1 cellular context compared by ENCODE assay signal in the genomic region with DNA sequence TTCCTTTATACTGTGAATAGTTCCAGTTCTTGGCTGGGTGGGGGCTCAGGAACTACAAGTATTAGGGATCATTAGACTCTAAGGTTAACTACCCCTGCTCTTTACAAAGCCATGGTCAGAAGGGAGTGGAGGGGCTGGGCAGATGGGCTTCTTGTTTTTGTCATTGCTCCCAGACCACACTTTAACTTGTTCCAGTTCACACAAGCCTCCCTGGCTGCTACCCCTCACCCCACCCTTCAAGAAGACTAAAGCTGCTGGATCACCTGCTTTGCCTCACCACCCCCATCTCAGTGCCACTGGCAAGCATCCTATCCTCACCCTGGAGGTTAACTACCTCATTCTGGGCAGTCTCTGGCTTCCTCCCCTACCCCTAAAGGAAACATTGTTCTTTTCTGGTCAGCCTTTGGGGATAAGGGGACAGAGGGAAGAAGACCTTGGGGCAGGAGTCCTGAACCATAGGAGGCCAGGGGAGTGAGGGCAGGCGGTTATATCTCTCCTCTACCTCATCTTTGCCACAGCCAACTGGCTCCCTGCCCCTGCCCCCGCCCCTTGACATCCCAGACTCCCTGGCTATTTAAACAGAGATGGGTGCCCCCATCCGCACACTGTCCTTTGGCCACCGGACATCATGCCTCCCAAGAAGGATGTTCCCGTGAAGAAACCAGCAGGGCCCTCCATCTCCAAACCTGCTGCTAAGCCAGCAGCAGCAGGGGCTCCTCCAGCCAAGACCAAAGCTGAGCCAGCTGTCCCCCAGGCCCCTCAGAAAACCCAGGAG.
TF ChIP-seq lines count a peak whose summit lies in the region.

No MANE protein-coding gene starts in this region.

TF ChIP-seq in WTC11, 78 proteins besides CTCF, POLR2A, EP300 and RAD21 (continued from another document):
- TF ChIP-seq, protein P1, sequence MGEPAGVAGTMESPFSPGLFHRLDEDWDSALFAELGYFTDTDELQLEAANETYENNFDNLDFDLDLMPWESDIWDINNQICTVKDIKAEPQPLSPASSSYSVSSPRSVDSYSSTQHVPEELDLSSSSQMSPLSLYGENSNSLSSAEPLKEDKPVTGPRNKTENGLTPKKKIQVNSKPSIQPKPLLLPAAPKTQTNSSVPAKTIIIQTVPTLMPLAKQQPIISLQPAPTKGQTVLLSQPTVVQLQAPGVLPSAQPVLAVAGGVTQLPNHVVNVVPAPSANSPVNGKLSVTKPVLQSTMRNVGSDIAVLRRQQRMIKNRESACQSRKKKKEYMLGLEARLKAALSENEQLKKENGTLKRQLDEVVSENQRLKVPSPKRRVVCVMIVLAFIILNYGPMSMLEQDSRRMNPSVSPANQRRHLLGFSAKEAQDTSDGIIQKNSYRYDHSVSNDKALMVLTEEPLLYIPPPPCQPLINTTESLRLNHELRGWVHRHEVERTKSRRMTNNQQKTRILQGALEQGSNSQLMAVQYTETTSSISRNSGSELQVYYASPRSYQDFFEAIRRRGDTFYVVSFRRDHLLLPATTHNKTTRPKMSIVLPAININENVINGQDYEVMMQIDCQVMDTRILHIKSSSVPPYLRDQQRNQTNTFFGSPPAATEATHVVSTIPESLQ (CRISPR knock-in tag; IDR thresholded peaks at IDR 0.05): no peak
- TF ChIP-seq JUN (CRISPR knock-in tag; IDR thresholded peaks at IDR 0.05) (no peak), RELA (CRISPR knock-in tag; IDR thresholded peaks at IDR 0.05; ENCODE audit: borderline replicate concordance) (no peak), ESRRA (CRISPR knock-in tag; IDR thresholded peaks at IDR 0.05; ENCODE audit: borderline replicate concordance) (no peak), MYBL2 (CRISPR knock-in tag; IDR thresholded peaks at IDR 0.05) (no peak), ATF1 (CRISPR knock-in tag; IDR thresholded peaks at IDR 0.05) (no peak), JAZF1 (CRISPR knock-in tag; IDR thresholded peaks at IDR 0.05) (no peak), TCF7 (CRISPR knock-in tag; IDR thresholded peaks at IDR 0.05; ENCODE audit: low read depth) (no peak), TEAD1 (CRISPR knock-in tag; IDR thresholded peaks at IDR 0.05) (no peak), ZNF263 (CRISPR knock-in tag; IDR thresholded peaks at IDR 0.05; ENCODE audit: low read depth) (no peak), ZNF396 (CRISPR knock-in tag; IDR thresholded peaks at IDR 0.05; ENCODE audit: borderline replicate concordance) (no peak)
- TF ChIP-seq, protein P2, sequence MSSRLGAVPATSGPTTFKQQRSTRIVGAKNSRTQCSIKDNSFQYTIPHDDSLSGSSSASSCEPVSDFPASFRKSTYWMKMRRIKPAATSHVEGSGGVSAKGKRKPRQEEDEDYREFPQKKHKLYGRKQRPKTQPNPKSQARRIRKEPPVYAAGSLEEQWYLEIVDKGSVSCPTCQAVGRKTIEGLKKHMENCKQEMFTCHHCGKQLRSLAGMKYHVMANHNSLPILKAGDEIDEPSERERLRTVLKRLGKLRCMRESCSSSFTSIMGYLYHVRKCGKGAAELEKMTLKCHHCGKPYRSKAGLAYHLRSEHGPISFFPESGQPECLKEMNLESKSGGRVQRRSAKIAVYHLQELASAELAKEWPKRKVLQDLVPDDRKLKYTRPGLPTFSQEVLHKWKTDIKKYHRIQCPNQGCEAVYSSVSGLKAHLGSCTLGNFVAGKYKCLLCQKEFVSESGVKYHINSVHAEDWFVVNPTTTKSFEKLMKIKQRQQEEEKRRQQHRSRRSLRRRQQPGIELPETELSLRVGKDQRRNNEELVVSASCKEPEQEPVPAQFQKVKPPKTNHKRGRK (CRISPR knock-in tag; IDR thresholded peaks at IDR 0.05; ENCODE audit: borderline replicate concordance): no peak
- TF ChIP-seq, protein P3, sequence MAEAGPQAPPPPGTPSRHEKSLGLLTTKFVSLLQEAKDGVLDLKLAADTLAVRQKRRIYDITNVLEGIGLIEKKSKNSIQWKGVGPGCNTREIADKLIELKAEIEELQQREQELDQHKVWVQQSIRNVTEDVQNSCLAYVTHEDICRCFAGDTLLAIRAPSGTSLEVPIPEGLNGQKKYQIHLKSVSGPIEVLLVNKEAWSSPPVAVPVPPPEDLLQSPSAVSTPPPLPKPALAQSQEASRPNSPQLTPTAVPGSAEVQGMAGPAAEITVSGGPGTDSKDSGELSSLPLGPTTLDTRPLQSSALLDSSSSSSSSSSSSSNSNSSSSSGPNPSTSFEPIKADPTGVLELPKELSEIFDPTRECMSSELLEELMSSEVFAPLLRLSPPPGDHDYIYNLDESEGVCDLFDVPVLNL (CRISPR knock-in tag; IDR thresholded peaks at IDR 0.05; ENCODE audit: borderline replicate concordance, low read depth): no peak
- TF ChIP-seq, protein P4, sequence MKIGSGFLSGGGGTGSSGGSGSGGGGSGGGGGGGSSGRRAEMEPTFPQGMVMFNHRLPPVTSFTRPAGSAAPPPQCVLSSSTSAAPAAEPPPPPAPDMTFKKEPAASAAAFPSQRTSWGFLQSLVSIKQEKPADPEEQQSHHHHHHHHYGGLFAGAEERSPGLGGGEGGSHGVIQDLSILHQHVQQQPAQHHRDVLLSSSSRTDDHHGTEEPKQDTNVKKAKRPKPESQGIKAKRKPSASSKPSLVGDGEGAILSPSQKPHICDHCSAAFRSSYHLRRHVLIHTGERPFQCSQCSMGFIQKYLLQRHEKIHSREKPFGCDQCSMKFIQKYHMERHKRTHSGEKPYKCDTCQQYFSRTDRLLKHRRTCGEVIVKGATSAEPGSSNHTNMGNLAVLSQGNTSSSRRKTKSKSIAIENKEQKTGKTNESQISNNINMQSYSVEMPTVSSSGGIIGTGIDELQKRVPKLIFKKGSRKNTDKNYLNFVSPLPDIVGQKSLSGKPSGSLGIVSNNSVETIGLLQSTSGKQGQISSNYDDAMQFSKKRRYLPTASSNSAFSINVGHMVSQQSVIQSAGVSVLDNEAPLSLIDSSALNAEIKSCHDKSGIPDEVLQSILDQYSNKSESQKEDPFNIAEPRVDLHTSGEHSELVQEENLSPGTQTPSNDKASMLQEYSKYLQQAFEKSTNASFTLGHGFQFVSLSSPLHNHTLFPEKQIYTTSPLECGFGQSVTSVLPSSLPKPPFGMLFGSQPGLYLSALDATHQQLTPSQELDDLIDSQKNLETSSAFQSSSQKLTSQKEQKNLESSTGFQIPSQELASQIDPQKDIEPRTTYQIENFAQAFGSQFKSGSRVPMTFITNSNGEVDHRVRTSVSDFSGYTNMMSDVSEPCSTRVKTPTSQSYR (CRISPR knock-in tag; IDR thresholded peaks at IDR 0.05): no peak
- TF ChIP-seq, protein P5, sequence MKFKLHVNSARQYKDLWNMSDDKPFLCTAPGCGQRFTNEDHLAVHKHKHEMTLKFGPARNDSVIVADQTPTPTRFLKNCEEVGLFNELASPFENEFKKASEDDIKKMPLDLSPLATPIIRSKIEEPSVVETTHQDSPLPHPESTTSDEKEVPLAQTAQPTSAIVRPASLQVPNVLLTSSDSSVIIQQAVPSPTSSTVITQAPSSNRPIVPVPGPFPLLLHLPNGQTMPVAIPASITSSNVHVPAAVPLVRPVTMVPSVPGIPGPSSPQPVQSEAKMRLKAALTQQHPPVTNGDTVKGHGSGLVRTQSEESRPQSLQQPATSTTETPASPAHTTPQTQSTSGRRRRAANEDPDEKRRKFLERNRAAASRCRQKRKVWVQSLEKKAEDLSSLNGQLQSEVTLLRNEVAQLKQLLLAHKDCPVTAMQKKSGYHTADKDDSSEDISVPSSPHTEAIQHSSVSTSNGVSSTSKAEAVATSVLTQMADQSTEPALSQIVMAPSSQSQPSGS (CRISPR knock-in tag; IDR thresholded peaks at IDR 0.05; ENCODE audit: borderline replicate concordance, low read depth): no peak
- TF ChIP-seq, protein P6, sequence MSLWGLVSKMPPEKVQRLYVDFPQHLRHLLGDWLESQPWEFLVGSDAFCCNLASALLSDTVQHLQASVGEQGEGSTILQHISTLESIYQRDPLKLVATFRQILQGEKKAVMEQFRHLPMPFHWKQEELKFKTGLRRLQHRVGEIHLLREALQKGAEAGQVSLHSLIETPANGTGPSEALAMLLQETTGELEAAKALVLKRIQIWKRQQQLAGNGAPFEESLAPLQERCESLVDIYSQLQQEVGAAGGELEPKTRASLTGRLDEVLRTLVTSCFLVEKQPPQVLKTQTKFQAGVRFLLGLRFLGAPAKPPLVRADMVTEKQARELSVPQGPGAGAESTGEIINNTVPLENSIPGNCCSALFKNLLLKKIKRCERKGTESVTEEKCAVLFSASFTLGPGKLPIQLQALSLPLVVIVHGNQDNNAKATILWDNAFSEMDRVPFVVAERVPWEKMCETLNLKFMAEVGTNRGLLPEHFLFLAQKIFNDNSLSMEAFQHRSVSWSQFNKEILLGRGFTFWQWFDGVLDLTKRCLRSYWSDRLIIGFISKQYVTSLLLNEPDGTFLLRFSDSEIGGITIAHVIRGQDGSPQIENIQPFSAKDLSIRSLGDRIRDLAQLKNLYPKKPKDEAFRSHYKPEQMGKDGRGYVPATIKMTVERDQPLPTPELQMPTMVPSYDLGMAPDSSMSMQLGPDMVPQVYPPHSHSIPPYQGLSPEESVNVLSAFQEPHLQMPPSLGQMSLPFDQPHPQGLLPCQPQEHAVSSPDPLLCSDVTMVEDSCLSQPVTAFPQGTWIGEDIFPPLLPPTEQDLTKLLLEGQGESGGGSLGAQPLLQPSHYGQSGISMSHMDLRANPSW (CRISPR knock-in tag; conservative IDR thresholded peaks at IDR 0.05; ENCODE audit: low read depth): no peak
- TF ChIP-seq, protein P7, sequence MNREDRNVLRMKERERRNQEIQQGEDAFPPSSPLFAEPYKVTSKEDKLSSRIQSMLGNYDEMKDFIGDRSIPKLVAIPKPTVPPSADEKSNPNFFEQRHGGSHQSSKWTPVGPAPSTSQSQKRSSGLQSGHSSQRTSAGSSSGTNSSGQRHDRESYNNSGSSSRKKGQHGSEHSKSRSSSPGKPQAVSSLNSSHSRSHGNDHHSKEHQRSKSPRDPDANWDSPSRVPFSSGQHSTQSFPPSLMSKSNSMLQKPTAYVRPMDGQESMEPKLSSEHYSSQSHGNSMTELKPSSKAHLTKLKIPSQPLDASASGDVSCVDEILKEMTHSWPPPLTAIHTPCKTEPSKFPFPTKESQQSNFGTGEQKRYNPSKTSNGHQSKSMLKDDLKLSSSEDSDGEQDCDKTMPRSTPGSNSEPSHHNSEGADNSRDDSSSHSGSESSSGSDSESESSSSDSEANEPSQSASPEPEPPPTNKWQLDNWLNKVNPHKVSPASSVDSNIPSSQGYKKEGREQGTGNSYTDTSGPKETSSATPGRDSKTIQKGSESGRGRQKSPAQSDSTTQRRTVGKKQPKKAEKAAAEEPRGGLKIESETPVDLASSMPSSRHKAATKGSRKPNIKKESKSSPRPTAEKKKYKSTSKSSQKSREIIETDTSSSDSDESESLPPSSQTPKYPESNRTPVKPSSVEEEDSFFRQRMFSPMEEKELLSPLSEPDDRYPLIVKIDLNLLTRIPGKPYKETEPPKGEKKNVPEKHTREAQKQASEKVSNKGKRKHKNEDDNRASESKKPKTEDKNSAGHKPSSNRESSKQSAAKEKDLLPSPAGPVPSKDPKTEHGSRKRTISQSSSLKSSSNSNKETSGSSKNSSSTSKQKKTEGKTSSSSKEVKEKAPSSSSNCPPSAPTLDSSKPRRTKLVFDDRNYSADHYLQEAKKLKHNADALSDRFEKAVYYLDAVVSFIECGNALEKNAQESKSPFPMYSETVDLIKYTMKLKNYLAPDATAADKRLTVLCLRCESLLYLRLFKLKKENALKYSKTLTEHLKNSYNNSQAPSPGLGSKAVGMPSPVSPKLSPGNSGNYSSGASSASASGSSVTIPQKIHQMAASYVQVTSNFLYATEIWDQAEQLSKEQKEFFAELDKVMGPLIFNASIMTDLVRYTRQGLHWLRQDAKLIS (CRISPR knock-in tag; IDR thresholded peaks at IDR 0.05; ENCODE audit: borderline replicate concordance): no peak
